15 cellular contexts compared by ENCODE assay signal in the genomic region with DNA sequence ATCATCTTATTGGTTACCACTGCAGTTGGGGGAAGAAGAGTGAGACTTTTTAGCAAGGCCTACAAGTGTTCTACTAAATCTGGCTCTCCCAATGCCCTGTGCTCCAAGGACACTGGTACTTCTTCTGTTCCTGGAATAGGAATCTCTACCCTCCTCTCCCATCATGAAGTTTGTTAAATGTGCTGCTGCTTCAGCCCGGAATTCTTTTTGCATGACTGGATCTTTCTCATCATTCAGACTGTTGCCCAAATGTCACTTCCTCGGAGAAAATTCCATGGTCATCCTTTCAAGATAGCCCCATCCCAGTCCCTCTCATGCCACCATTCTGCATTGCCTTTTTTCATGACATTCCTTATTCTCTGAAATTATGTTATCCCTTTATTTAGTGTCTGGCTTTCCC.
A peak's percentile ranks its signal among the peaks of the same experiment; 100 is the strongest.
DNase-seq lines count a peak whose midpoint lies in the region; TF ChIP-seq lines count a peak whose summit lies in the region.
"Had no signal": no experiment of that assay in that cellular context is flagged by ENCODE, and none has a peak within 500 bp of the region (broad histone marks: within the 10 kb centered on the region; RNA-seq: fewer than 3 reads in every experiment).

No MANE protein-coding gene starts in this region.

- H3K27me3 Mint-ChIP-seq in Caco-2 (ENCODE audit: insufficient read depth, unreplicated experiment) (no peaks in the 10 kb centered on the region), CD14-positive monocyte (ENCODE audit: low read depth in 3 of 3) (peaks cover 0 to 2% (median 0%) of the 10 kb centered on the region in 3 donors)
- H3K27me3 Mint-ChIP-seq: B cell; CD4-positive, alpha-beta memory T cell had no signal

- POLR2A ChIA-PET in Caco-2 (lab: Charles Lee) = no interaction called here

- DNase-seq in A172 (ENCODE audit: low spot score) = peak; percentile 17
- DNase-seq in HT1080 (ENCODE audit: low read depth) = peak; percentile 43
- DNase-seq in coronary artery (ENCODE audit: low spot score) = peak; percentile 2
- DNase-seq in kidney tubule cell (ENCODE audit: low spot score) = peak; percentile 15
- DNase-seq in cerebellum (ENCODE audit: low spot score) = no peak
- no peak for DNase-seq in Caco-2
- DNase-seq in CD14-positive monocyte (ENCODE audit: low spot score) = no peak
- no peak for DNase-seq in activated CD4-positive, CD25-positive, alpha-beta regulatory T cell (lab: John Stamatoyannopoulos, UW)
- DNase-seq: C1 segment of cervical spinal cord; CD4-positive, alpha-beta memory T cell; DND-41; HCEC 1CT; HFFc6 had no signal

- TF ChIP-seq CTCF in coronary artery (IDR thresholded peaks at IDR 0.05) = no peak
- TF ChIP-seq CTCF in Caco-2 (IDR thresholded peaks at IDR 0.05; ENCODE audit: insufficient read depth in 1 of 2, low read depth in 1 of 2, low read length in 1 of 2, severe bottlenecking in 1 of 2, unreplicated experiment in 1 of 2) = no peak
- TF ChIP-seq CTCF in CD14-positive monocyte (IDR thresholded peaks at IDR 0.05) = no peak

- no peaks in the 10 kb centered on the region for H3K4me1 ChIP-seq in Caco-2

- intact Hi-C loops in Caco-2 (cut with micrococcal nuclease; ENCODE audit: unreplicated experiment) (no loop called here), CD14-positive monocyte (cut with micrococcal nuclease) (no loop called here)

- H3K27me3 ChIP-seq in Caco-2 (replicated peaks; ENCODE audit: control insufficient read depth, insufficient read depth, low read length) = no peaks in the 10 kb centered on the region

- H3K9me3 ChIP-seq in Caco-2 = no peaks in the 10 kb centered on the region

- peaks cover 10% of the 10 kb centered on the region for H3K9me3 Mint-ChIP-seq in Caco-2 (ENCODE audit: unreplicated experiment)
- peaks cover 0 to 8% (median 1%) of the 10 kb centered on the region in 7 donors for H3K9me3 Mint-ChIP-seq in CD14-positive monocyte
- H3K9me3 Mint-ChIP-seq: HFFc6 had no signal

- H3K4me3 ChIP-seq in coronary artery = no peak overlapping the region
- H3K4me3 ChIP-seq in Caco-2 (ENCODE audit: low read depth, low read length) = no peak overlapping the region

- H3K27ac Mint-ChIP-seq in Caco-2 (ENCODE audit: unreplicated experiment) (no peak overlapping the region), CD14-positive monocyte (no peak overlapping the region)
- H3K27ac Mint-ChIP-seq: B cell; CD4-positive, alpha-beta memory T cell; HFFc6 had no signal

- CTCF ChIA-PET in Caco-2 (lab: Charles Lee) = no interaction called here

- H3K4me1 Mint-ChIP-seq in Caco-2 (ENCODE audit: low read depth, unreplicated experiment) = no peaks in the 10 kb centered on the region
- no peaks in the 10 kb centered on the region for H3K4me1 Mint-ChIP-seq in CD14-positive monocyte
- H3K4me1 Mint-ChIP-seq: B cell; CD4-positive, alpha-beta memory T cell had no signal

- no peaks in the 10 kb centered on the region for H3K36me3 Mint-ChIP-seq in Caco-2 (ENCODE audit: insufficient read depth, unreplicated experiment)
- H3K36me3 Mint-ChIP-seq in CD14-positive monocyte = no peaks in the 10 kb centered on the region
- H3K36me3 Mint-ChIP-seq: CD4-positive, alpha-beta memory T cell had no signal

- H3K36me3 ChIP-seq in Caco-2 (ENCODE audit: control insufficient read depth, insufficient read depth, low read length) = no peaks in the 10 kb centered on the region

- H3K4me3 Mint-ChIP-seq in Caco-2 (ENCODE audit: unreplicated experiment) = no peak overlapping the region
- H3K4me3 Mint-ChIP-seq in CD14-positive monocyte = no peak overlapping the region
- H3K4me3 Mint-ChIP-seq: B cell; CD4-positive, alpha-beta memory T cell; HFFc6 had no signal

- no peak overlapping the region for H3K27ac ChIP-seq in coronary artery
- H3K27ac ChIP-seq: 22Rv1 had no signal

- BruUV-seq in Caco-2 (replicated peaks; lab: Mats Ljungman, UMichigan) = no TSS peak

Comparison
In these comparisons a context has a peak if more than half of its experiments do, and no peak if none do; other contexts are left out.
1. DNase-seq: peak in A172 (single experiment), HT1080 (single experiment), coronary artery (single experiment) and kidney tubule cell (single experiment); none in cerebellum (single experiment), Caco-2 (0 of 2), CD14-positive monocyte (single experiment) and activated CD4-positive, CD25-positive, alpha-beta regulatory T cell (0 of 4).